1 cellular context compared by ENCODE assay signal in genomic region chr6:82783587-82784253, GRCh38.
TF ChIP-seq lines count a peak whose summit lies in the region.

No MANE protein-coding gene starts in this region.

TF ChIP-seq in SK-N-SH, 30 proteins besides CTCF, POLR2A, EP300 and RAD21 (continued from another document):
- no peak for TF ChIP-seq IRF3 (IDR thresholded peaks at IDR 0.05; ENCODE audit: low read depth, low read length)
- no peak for TF ChIP-seq FOXJ3 (CRISPR knock-in tag; IDR thresholded peaks at IDR 0.05)
- no peak for TF ChIP-seq MAX (IDR thresholded peaks at IDR 0.05; ENCODE audit: low read depth)
